In genomic region chr2:42810971-42811865, GRCh38 we compare ENCODE assay signal across 1 cellular context.
A peak's percentile ranks its signal among the peaks of the same experiment; 100 is the strongest.
TF ChIP-seq lines count a peak whose summit lies in the region.

No MANE protein-coding gene starts in this region.

TF ChIP-seq in HepG2, 621 proteins besides CTCF, POLR2A, EP300 and RAD21 (continued from another document and continues in another):
- TF ChIP-seq ZNF513 (CRISPR knock-in tag; conservative IDR thresholded peaks at IDR 0.05) (no peak), ZNF672 (CRISPR knock-in tag; IDR thresholded peaks at IDR 0.05) (no peak), SIN3A (IDR thresholded peaks at IDR 0.05; ENCODE audit: borderline replicate concordance, low read depth, low read length) (0 out of 2 replicates have a peak, but pooled peaks have one; percentile 5), TAF1 (CRISPR knock-in tag; IDR thresholded peaks at IDR 0.05) (no peak; the same call in 1 of the 2 replicates), PTBP1 (IDR thresholded peaks at IDR 0.05; ENCODE audit: low read depth, low read length, poor library complexity, severe bottlenecking) (no peak), NFKBIZ (CRISPR knock-in tag; IDR thresholded peaks at IDR 0.05) (no peak), ZFY (CRISPR knock-in tag; IDR thresholded peaks at IDR 0.05) (peak; percentile 74), ZKSCAN8 (CRISPR knock-in tag; IDR thresholded peaks at IDR 0.05; ENCODE audit: borderline replicate concordance) (no peak), ZNF136 (CRISPR knock-in tag; IDR thresholded peaks at IDR 0.05; ENCODE audit: low read depth) (no peak), RBM39 (IDR thresholded peaks at IDR 0.05; ENCODE audit: low read depth, low read length, poor library complexity, severe bottlenecking) (peak; percentile 21), ZFP82 (CRISPR knock-in tag; IDR thresholded peaks at IDR 0.05; ENCODE audit: borderline replicate concordance) (no peak), ZSCAN29 (CRISPR knock-in tag; conservative IDR thresholded peaks at IDR 0.05) (no peak), THAP7 (CRISPR knock-in tag; IDR thresholded peaks at IDR 0.05) (0 out of 2 replicates have a peak, but pooled peaks have one; percentile 78), ZNF75D (CRISPR knock-in tag; IDR thresholded peaks at IDR 0.05; ENCODE audit: borderline replicate concordance) (no peak; the same call in 1 of the 2 replicates), PRDM4 (CRISPR knock-in tag; IDR thresholded peaks at IDR 0.05; ENCODE audit: borderline replicate concordance) (no peak), MAFG (CRISPR knock-in tag; IDR thresholded peaks at IDR 0.05) (no peak), CBX1 (IDR thresholded peaks at IDR 0.05; ENCODE audit: low read depth) (no peak), ZNF589 (CRISPR knock-in tag; conservative IDR thresholded peaks at IDR 0.05) (no peak), XBP1 (CRISPR knock-in tag; IDR thresholded peaks at IDR 0.05) (no peak), ZNF740 (CRISPR knock-in tag; IDR thresholded peaks at IDR 0.05) (no peak), THYN1 (CRISPR knock-in tag; IDR thresholded peaks at IDR 0.05; ENCODE audit: borderline replicate concordance, low read depth) (no peak), IRF2 (CRISPR knock-in tag; IDR thresholded peaks at IDR 0.05) (peak; percentile 20; the same call in 1 of the 2 replicates), ZNF33B (CRISPR knock-in tag; IDR thresholded peaks at IDR 0.05) (no peak; the same call in 1 of the 2 replicates), KAT2B (IDR thresholded peaks at IDR 0.05; ENCODE audit: borderline replicate concordance, low read depth, low read length) (no peak), HOMEZ (CRISPR knock-in tag; IDR thresholded peaks at IDR 0.05; ENCODE audit: low read depth) (0 out of 2 replicates have a peak, but pooled peaks have one; percentile 11), FOXJ3 (CRISPR knock-in tag; IDR thresholded peaks at IDR 0.05; ENCODE audit: borderline replicate concordance) (no peak), NFKB2 (CRISPR knock-in tag; IDR thresholded peaks at IDR 0.05; ENCODE audit: borderline replicate concordance) (0 out of 2 replicates have a peak, but pooled peaks have one; percentile 52), ZNF674 (CRISPR knock-in tag; IDR thresholded peaks at IDR 0.05; ENCODE audit: low read depth) (no peak), MAF1 (CRISPR knock-in tag; IDR thresholded peaks at IDR 0.05; ENCODE audit: borderline replicate concordance) (no peak), KLF15 (CRISPR knock-in tag; IDR thresholded peaks at IDR 0.05; ENCODE audit: borderline replicate concordance) (no peak), TFAP4 (IDR thresholded peaks at IDR 0.05; ENCODE audit: borderline replicate concordance, low read depth) (no peak; the same call in 1 of the 2 replicates), KLF13 (CRISPR knock-in tag; IDR thresholded peaks at IDR 0.05) (no peak), ZNF124 (CRISPR knock-in tag; IDR thresholded peaks at IDR 0.05) (no peak), TCF7L2 (IDR thresholded peaks at IDR 0.05; ENCODE audit: low read depth, low read length) (no peak)
- TF ChIP-seq, protein P1, sequence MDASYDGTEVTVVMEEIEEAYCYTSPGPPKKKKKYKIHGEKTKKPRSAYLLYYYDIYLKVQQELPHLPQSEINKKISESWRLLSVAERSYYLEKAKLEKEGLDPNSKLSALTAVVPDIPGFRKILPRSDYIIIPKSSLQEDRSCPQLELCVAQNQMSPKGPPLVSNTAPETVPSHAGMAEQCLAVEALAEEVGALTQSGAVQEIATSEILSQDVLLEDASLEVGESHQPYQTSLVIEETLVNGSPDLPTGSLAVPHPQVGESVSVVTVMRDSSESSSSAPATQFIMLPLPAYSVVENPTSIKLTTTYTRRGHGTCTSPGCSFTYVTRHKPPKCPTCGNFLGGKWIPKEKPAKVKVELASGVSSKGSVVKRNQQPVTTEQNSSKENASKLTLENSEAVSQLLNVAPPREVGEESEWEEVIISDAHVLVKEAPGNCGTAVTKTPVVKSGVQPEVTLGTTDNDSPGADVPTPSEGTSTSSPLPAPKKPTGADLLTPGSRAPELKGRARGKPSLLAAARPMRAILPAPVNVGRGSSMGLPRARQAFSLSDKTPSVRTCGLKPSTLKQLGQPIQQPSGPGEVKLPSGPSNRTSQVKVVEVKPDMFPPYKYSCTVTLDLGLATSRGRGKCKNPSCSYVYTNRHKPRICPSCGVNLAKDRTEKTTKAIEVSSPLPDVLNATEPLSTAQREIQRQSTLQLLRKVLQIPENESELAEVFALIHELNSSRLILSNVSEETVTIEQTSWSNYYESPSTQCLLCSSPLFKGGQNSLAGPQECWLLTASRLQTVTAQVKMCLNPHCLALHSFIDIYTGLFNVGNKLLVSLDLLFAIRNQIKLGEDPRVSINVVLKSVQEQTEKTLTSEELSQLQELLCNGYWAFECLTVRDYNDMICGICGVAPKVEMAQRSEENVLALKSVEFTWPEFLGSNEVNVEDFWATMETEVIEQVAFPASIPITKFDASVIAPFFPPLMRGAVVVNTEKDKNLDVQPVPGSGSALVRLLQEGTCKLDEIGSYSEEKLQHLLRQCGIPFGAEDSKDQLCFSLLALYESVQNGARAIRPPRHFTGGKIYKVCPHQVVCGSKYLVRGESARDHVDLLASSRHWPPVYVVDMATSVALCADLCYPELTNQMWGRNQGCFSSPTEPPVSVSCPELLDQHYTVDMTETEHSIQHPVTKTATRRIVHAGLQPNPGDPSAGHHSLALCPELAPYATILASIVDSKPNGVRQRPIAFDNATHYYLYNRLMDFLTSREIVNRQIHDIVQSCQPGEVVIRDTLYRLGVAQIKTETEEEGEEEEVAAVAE (CRISPR knock-in tag; IDR thresholded peaks at IDR 0.05; ENCODE audit: borderline replicate concordance) = no peak
- TF ChIP-seq, protein P2, sequence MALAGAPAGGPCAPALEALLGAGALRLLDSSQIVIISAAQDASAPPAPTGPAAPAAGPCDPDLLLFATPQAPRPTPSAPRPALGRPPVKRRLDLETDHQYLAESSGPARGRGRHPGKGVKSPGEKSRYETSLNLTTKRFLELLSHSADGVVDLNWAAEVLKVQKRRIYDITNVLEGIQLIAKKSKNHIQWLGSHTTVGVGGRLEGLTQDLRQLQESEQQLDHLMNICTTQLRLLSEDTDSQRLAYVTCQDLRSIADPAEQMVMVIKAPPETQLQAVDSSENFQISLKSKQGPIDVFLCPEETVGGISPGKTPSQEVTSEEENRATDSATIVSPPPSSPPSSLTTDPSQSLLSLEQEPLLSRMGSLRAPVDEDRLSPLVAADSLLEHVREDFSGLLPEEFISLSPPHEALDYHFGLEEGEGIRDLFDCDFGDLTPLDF (CRISPR knock-in tag; IDR thresholded peaks at IDR 0.05) = no peak
- TF ChIP-seq, protein P3, sequence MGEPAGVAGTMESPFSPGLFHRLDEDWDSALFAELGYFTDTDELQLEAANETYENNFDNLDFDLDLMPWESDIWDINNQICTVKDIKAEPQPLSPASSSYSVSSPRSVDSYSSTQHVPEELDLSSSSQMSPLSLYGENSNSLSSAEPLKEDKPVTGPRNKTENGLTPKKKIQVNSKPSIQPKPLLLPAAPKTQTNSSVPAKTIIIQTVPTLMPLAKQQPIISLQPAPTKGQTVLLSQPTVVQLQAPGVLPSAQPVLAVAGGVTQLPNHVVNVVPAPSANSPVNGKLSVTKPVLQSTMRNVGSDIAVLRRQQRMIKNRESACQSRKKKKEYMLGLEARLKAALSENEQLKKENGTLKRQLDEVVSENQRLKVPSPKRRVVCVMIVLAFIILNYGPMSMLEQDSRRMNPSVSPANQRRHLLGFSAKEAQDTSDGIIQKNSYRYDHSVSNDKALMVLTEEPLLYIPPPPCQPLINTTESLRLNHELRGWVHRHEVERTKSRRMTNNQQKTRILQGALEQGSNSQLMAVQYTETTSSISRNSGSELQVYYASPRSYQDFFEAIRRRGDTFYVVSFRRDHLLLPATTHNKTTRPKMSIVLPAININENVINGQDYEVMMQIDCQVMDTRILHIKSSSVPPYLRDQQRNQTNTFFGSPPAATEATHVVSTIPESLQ (CRISPR knock-in tag; conservative IDR thresholded peaks at IDR 0.05) = 0 out of 2 replicates have a peak, but pooled peaks have one; percentile 16
- TF ChIP-seq, protein P4, sequence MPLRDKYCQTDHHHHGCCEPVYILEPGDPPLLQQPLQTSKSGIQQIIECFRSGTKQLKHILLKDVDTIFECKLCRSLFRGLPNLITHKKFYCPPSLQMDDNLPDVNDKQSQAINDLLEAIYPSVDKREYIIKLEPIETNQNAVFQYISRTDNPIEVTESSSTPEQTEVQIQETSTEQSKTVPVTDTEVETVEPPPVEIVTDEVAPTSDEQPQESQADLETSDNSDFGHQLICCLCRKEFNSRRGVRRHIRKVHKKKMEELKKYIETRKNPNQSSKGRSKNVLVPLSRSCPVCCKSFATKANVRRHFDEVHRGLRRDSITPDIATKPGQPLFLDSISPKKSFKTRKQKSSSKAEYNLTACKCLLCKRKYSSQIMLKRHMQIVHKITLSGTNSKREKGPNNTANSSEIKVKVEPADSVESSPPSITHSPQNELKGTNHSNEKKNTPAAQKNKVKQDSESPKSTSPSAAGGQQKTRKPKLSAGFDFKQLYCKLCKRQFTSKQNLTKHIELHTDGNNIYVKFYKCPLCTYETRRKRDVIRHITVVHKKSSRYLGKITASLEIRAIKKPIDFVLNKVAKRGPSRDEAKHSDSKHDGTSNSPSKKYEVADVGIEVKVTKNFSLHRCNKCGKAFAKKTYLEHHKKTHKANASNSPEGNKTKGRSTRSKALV (CRISPR knock-in tag; IDR thresholded peaks at IDR 0.05) = no peak
- TF ChIP-seq, protein P5, sequence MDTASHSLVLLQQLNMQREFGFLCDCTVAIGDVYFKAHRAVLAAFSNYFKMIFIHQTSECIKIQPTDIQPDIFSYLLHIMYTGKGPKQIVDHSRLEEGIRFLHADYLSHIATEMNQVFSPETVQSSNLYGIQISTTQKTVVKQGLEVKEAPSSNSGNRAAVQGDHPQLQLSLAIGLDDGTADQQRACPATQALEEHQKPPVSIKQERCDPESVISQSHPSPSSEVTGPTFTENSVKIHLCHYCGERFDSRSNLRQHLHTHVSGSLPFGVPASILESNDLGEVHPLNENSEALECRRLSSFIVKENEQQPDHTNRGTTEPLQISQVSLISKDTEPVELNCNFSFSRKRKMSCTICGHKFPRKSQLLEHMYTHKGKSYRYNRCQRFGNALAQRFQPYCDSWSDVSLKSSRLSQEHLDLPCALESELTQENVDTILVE (CRISPR knock-in tag; IDR thresholded peaks at IDR 0.05) = no peak
- TF ChIP-seq, protein P6, sequence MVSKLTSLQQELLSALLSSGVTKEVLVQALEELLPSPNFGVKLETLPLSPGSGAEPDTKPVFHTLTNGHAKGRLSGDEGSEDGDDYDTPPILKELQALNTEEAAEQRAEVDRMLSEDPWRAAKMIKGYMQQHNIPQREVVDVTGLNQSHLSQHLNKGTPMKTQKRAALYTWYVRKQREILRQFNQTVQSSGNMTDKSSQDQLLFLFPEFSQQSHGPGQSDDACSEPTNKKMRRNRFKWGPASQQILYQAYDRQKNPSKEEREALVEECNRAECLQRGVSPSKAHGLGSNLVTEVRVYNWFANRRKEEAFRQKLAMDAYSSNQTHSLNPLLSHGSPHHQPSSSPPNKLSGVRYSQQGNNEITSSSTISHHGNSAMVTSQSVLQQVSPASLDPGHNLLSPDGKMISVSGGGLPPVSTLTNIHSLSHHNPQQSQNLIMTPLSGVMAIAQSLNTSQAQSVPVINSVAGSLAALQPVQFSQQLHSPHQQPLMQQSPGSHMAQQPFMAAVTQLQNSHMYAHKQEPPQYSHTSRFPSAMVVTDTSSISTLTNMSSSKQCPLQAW (CRISPR knock-in tag; IDR thresholded peaks at IDR 0.05) = no peak
